9 cellular contexts compared by ENCODE assay signal in the genomic region with DNA sequence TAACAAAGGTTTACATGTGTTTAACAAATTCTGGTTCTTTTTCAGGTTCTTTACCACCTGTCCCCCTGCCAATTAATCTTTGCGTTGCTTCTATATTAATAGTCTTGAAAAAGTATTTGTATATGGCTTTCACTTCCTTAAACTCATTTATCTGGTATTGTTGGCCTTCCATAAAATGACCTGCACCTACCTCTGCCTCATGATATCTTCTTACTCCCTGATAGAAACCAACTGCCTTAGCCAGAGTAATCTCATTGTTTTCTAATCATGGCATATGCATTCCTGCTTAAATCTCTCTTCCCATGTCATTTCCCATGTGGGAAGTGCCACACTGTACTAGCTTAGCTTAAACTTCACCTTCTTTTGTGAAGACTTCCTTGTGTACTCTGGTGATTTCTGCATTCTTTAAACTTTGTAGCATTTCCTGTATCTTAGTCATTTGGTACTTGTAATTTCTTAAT. TPM values are rescaled to one million over a fixed set of nuclear protein-coding genes. Genes with fewer than 3 reads are reported as not detected.
DNase-seq lines count a peak whose midpoint lies in the region; ATAC-seq and TF ChIP-seq lines count a peak whose summit lies in the region.
"Had no signal": no experiment of that assay in that cellular context is flagged by ENCODE, and none has a peak within 500 bp of the region (broad histone marks: within the 10 kb centered on the region; RNA-seq: fewer than 3 reads in every experiment).

No MANE protein-coding gene starts in this region.

- peak overlapping the region in 1 of 2 donors; percentile 1 for H3K27ac Mint-ChIP-seq in stimulated activated naive CD8-positive, alpha-beta T cell treated with anti-CD3 and anti-CD28 coated beads, Interleukin-15, amount 100 ng/mL, for 72 hours
- peak overlapping the region; percentile 78; the same call in 1 of the 2 replicates for H3K27ac Mint-ChIP-seq in WTC11

- no peak for DNase-seq in stimulated activated naive CD8-positive, alpha-beta T cell treated with anti-CD3 and anti-CD28 coated beads, Interleukin-15, amount 100 ng/mL, for 72 hours
- no peak for DNase-seq in stimulated activated naive CD8-positive, alpha-beta T cell treated with anti-CD3 and anti-CD28 coated beads, Interleukin-15, Interleukin-2, amounts not matched to agents 100 U/mL and 50 U/mL, for 24 hours
- DNase-seq in WTC11 (ENCODE audit: low spot score) (no peak), cortex of kidney (lab: John Stamatoyannopoulos, UW) (no peak), DMS53 treated with DMSO at 0.1 percent for 48 hours (lab: John Stamatoyannopoulos, UW; ENCODE audit: unreplicated experiment) (no peak)
- DNase-seq in stimulated activated CD4-positive, alpha-beta T cell treated with anti-CD3 and anti-CD28 coated beads, Interleukin-4, amount 100 ng/mL, for 1 hour, result no peak
- DNase-seq: NCI-H526 treated with DMSO at 0.1 percent for 48 hours had no signal

- CTCF ChIA-PET in WTC11 (lab: Charles Lee), result no interaction called here

- peak overlapping the region in 1 of 2 donors; percentile 38 for H3K4me3 Mint-ChIP-seq in stimulated activated naive CD8-positive, alpha-beta T cell treated with anti-CD3 and anti-CD28 coated beads, Interleukin-15, amount 100 ng/mL, for 72 hours
- H3K4me3 Mint-ChIP-seq in WTC11, result no peak overlapping the region

- no peaks in the 10 kb centered on the region for H3K9me3 Mint-ChIP-seq in stimulated activated naive CD8-positive, alpha-beta T cell treated with anti-CD3 and anti-CD28 coated beads, Interleukin-15, amount 100 ng/mL, for 72 hours
- no peaks in the 10 kb centered on the region for H3K9me3 Mint-ChIP-seq in WTC11

- peaks cover 55% of the 10 kb centered on the region for H3K4me1 Mint-ChIP-seq in stimulated activated naive CD8-positive, alpha-beta T cell treated with anti-CD3 and anti-CD28 coated beads, Interleukin-15, amount 100 ng/mL, for 72 hours
- H3K4me1 Mint-ChIP-seq in WTC11, result peaks cover 51% of the 10 kb centered on the region

- POLR2A ChIA-PET in WTC11 (lab: Charles Lee), result no interaction called here

- H3K36me3 Mint-ChIP-seq in WTC11, result no peaks in the 10 kb centered on the region

- ATAC-seq in stimulated activated naive CD8-positive, alpha-beta T cell treated with anti-CD3 and anti-CD28 coated beads, Interleukin-15, amount 100 ng/mL, for 72 hours, result peak; percentile 44
- ATAC-seq in stimulated activated naive CD8-positive, alpha-beta T cell treated with anti-CD3 and anti-CD28 coated beads, Interleukin-15, Interleukin-2, amounts not matched to agents 100 U/mL and 50 U/mL, for 24 hours, result no peak
- ATAC-seq in HG03064 (IDR thresholded peaks at IDR 0.05; ENCODE audit: low read depth, unreplicated experiment), result peak; percentile 39
- ATAC-seq in WTC11, result no peak
- no peak for ATAC-seq in GM21367 (IDR thresholded peaks at IDR 0.05; ENCODE audit: unreplicated experiment)

- TF ChIP-seq CTCF in WTC11 (IDR thresholded peaks at IDR 0.05), result no peak

- no peaks in the 10 kb centered on the region for H3K27me3 Mint-ChIP-seq in stimulated activated naive CD8-positive, alpha-beta T cell treated with anti-CD3 and anti-CD28 coated beads, Interleukin-15, amount 100 ng/mL, for 72 hours
- H3K27me3 Mint-ChIP-seq in WTC11 (ENCODE audit: low read depth), result no peaks in the 10 kb centered on the region

TF ChIP-seq in WTC11, 78 proteins besides CTCF, POLR2A, EP300 and RAD21 (continues in another document):
- TF ChIP-seq, protein P1, sequence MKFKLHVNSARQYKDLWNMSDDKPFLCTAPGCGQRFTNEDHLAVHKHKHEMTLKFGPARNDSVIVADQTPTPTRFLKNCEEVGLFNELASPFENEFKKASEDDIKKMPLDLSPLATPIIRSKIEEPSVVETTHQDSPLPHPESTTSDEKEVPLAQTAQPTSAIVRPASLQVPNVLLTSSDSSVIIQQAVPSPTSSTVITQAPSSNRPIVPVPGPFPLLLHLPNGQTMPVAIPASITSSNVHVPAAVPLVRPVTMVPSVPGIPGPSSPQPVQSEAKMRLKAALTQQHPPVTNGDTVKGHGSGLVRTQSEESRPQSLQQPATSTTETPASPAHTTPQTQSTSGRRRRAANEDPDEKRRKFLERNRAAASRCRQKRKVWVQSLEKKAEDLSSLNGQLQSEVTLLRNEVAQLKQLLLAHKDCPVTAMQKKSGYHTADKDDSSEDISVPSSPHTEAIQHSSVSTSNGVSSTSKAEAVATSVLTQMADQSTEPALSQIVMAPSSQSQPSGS (CRISPR knock-in tag; IDR thresholded peaks at IDR 0.05; ENCODE audit: borderline replicate concordance, low read depth), result no peak
- no peak for TF ChIP-seq EMX1 (CRISPR knock-in tag; IDR thresholded peaks at IDR 0.05)
- TF ChIP-seq, protein P2, sequence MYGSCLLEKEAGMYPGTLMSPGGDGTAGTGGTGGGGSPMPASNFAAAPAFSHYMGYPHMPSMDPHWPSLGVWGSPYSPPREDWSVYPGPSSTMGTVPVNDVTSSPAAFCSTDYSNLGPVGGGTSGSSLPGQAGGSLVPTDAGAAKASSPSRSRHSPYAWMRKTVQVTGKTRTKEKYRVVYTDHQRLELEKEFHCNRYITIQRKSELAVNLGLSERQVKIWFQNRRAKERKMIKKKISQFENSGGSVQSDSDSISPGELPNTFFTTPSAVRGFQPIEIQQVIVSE (CRISPR knock-in tag; IDR thresholded peaks at IDR 0.05; ENCODE audit: borderline replicate concordance), result no peak
- TF ChIP-seq, protein P3, sequence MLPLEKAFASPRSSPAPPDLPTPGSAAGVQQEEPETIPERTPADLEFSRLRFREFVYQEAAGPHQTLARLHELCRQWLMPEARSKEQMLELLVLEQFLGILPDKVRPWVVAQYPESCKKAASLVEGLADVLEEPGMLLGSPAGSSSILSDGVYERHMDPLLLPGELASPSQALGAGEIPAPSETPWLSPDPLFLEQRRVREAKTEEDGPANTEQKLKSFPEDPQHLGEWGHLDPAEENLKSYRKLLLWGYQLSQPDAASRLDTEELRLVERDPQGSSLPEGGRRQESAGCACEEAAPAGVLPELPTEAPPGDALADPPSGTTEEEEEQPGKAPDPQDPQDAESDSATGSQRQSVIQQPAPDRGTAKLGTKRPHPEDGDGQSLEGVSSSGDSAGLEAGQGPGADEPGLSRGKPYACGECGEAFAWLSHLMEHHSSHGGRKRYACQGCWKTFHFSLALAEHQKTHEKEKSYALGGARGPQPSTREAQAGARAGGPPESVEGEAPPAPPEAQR (CRISPR knock-in tag; IDR thresholded peaks at IDR 0.05), result no peak
- TF ChIP-seq TEAD1 (CRISPR knock-in tag; IDR thresholded peaks at IDR 0.05), result no peak
- TF ChIP-seq, protein P4, sequence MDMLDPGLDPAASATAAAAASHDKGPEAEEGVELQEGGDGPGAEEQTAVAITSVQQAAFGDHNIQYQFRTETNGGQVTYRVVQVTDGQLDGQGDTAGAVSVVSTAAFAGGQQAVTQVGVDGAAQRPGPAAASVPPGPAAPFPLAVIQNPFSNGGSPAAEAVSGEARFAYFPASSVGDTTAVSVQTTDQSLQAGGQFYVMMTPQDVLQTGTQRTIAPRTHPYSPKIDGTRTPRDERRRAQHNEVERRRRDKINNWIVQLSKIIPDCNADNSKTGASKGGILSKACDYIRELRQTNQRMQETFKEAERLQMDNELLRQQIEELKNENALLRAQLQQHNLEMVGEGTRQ (CRISPR knock-in tag; IDR thresholded peaks at IDR 0.05), result no peak
- no peak for TF ChIP-seq ZNF219 (CRISPR knock-in tag; IDR thresholded peaks at IDR 0.05; ENCODE audit: borderline replicate concordance)
- no peak for TF ChIP-seq FOXK1 (CRISPR knock-in tag; IDR thresholded peaks at IDR 0.05)
- no peak for TF ChIP-seq TCF7 (CRISPR knock-in tag; IDR thresholded peaks at IDR 0.05; ENCODE audit: low read depth)
- TF ChIP-seq, protein P5, sequence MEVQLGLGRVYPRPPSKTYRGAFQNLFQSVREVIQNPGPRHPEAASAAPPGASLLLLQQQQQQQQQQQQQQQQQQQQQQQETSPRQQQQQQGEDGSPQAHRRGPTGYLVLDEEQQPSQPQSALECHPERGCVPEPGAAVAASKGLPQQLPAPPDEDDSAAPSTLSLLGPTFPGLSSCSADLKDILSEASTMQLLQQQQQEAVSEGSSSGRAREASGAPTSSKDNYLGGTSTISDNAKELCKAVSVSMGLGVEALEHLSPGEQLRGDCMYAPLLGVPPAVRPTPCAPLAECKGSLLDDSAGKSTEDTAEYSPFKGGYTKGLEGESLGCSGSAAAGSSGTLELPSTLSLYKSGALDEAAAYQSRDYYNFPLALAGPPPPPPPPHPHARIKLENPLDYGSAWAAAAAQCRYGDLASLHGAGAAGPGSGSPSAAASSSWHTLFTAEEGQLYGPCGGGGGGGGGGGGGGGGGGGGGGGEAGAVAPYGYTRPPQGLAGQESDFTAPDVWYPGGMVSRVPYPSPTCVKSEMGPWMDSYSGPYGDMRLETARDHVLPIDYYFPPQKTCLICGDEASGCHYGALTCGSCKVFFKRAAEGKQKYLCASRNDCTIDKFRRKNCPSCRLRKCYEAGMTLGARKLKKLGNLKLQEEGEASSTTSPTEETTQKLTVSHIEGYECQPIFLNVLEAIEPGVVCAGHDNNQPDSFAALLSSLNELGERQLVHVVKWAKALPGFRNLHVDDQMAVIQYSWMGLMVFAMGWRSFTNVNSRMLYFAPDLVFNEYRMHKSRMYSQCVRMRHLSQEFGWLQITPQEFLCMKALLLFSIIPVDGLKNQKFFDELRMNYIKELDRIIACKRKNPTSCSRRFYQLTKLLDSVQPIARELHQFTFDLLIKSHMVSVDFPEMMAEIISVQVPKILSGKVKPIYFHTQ (CRISPR knock-in tag; IDR thresholded peaks at IDR 0.05), result no peak
- TF ChIP-seq, protein P6, sequence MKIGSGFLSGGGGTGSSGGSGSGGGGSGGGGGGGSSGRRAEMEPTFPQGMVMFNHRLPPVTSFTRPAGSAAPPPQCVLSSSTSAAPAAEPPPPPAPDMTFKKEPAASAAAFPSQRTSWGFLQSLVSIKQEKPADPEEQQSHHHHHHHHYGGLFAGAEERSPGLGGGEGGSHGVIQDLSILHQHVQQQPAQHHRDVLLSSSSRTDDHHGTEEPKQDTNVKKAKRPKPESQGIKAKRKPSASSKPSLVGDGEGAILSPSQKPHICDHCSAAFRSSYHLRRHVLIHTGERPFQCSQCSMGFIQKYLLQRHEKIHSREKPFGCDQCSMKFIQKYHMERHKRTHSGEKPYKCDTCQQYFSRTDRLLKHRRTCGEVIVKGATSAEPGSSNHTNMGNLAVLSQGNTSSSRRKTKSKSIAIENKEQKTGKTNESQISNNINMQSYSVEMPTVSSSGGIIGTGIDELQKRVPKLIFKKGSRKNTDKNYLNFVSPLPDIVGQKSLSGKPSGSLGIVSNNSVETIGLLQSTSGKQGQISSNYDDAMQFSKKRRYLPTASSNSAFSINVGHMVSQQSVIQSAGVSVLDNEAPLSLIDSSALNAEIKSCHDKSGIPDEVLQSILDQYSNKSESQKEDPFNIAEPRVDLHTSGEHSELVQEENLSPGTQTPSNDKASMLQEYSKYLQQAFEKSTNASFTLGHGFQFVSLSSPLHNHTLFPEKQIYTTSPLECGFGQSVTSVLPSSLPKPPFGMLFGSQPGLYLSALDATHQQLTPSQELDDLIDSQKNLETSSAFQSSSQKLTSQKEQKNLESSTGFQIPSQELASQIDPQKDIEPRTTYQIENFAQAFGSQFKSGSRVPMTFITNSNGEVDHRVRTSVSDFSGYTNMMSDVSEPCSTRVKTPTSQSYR (CRISPR knock-in tag; IDR thresholded peaks at IDR 0.05), result no peak

RNA-seq across cellular contexts. Expression of a gene that starts 8.7 kb away (rescaled TPM):
- 52.3 to 58.2 TPM (median 57.8 TPM) in 3 replicates for total RNA-seq in WTC11 (2021)

Comparison
In these comparisons a context has a peak if more than half of its experiments do, and no peak if none do; other contexts are left out.
1. ATAC-seq: peak in stimulated activated naive CD8-positive, alpha-beta T cell treated with anti-CD3 and anti-CD28 coated beads, Interleukin-15, amount 100 ng/mL, for 72 hours (single experiment) and HG03064 (single experiment); none in stimulated activated naive CD8-positive, alpha-beta T cell treated with anti-CD3 and anti-CD28 coated beads, Interleukin-15, Interleukin-2, amounts not matched to agents 100 U/mL and 50 U/mL, for 24 hours (single experiment), WTC11 (single experiment) and GM21367 (single experiment).